ENCODE assay signal across 13 cellular contexts in genomic region chr22:47033648-47034000, GRCh38.
"Had no signal": no experiment of that assay in that cellular context is flagged by ENCODE, and none has a peak within 500 bp of the region (broad histone marks: within the 10 kb centered on the region; RNA-seq: fewer than 3 reads in every experiment).

No MANE protein-coding gene starts in this region.

- H3K9me3 ChIP-seq: adrenal gland, thoracic aorta had no signal

- DNase-seq: activated CD4-positive, alpha-beta T cell treated with anti-CD3 and anti-CD28 coated beads for 48 hours; activated naive CD4-positive, alpha-beta T cell treated with anti-CD3 and anti-CD28 coated beads, Interleukin-2, amount 10 ng/mL, durations not matched to agents 7 days and 5 days; activated T-cell treated with anti-CD3 and anti-CD28 coated beads for 4 hours; cerebellar nuclear complex; dermis blood vessel endothelial cell; erythroblast; mesendoderm; stimulated activated CD4-positive, alpha-beta T cell treated with anti-CD3 and anti-CD28 coated beads, Interleukin-4, amount 100 ng/mL, for 1 hour; T-cell; WERI-Rb-1 had no signal

- H3K27ac ChIP-seq: SK-N-MC, thoracic aorta, WERI-Rb-1 had no signal

- ATAC-seq: T-cell had no signal

- H3K4me1 ChIP-seq: adrenal gland had no signal

- H3K36me3 ChIP-seq: adrenal gland, thoracic aorta, WERI-Rb-1 had no signal

- H3K27me3 ChIP-seq: adrenal gland had no signal

- H3K4me3 ChIP-seq: adrenal gland, SK-N-MC, thoracic aorta had no signal
